1 cellular context compared by ENCODE assay signal in genomic region chr19:8307965-8308866, GRCh38.
TF ChIP-seq lines count a peak whose summit lies in the region.

Gene CD320 (minus strand): TSS chr19:8308358. CDS start chr19:8308290, 68 bp downstream.

TF ChIP-seq in K562, 482 proteins besides CTCF, POLR2A, EP300 and RAD21 (continued from another document and continues in another):
- TF ChIP-seq, protein P1, sequence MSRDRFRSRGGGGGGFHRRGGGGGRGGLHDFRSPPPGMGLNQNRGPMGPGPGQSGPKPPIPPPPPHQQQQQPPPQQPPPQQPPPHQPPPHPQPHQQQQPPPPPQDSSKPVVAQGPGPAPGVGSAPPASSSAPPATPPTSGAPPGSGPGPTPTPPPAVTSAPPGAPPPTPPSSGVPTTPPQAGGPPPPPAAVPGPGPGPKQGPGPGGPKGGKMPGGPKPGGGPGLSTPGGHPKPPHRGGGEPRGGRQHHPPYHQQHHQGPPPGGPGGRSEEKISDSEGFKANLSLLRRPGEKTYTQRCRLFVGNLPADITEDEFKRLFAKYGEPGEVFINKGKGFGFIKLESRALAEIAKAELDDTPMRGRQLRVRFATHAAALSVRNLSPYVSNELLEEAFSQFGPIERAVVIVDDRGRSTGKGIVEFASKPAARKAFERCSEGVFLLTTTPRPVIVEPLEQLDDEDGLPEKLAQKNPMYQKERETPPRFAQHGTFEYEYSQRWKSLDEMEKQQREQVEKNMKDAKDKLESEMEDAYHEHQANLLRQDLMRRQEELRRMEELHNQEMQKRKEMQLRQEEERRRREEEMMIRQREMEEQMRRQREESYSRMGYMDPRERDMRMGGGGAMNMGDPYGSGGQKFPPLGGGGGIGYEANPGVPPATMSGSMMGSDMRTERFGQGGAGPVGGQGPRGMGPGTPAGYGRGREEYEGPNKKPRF (IDR thresholded peaks at IDR 0.05; ENCODE audit: low read depth, low read length) = no peak
- TF ChIP-seq, protein P2, sequence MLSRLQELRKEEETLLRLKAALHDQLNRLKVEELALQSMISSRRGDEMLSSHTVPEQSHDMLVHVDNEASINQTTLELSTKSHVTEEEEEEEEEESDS (CRISPR knock-in tag; IDR thresholded peaks at IDR 0.05) = no peak
- TF ChIP-seq, protein P3, sequence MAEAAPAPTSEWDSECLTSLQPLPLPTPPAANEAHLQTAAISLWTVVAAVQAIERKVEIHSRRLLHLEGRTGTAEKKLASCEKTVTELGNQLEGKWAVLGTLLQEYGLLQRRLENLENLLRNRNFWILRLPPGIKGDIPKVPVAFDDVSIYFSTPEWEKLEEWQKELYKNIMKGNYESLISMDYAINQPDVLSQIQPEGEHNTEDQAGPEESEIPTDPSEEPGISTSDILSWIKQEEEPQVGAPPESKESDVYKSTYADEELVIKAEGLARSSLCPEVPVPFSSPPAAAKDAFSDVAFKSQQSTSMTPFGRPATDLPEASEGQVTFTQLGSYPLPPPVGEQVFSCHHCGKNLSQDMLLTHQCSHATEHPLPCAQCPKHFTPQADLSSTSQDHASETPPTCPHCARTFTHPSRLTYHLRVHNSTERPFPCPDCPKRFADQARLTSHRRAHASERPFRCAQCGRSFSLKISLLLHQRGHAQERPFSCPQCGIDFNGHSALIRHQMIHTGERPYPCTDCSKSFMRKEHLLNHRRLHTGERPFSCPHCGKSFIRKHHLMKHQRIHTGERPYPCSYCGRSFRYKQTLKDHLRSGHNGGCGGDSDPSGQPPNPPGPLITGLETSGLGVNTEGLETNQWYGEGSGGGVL (CRISPR knock-in tag; IDR thresholded peaks at IDR 0.05) = no peak
- TF ChIP-seq ZNF561 (CRISPR knock-in tag; conservative IDR thresholded peaks at IDR 0.05) (no peak), SIX5 (IDR thresholded peaks at IDR 0.05; ENCODE audit: borderline replicate concordance in 1 of 2, insufficient read depth in 1 of 2, low read depth in 1 of 2, low read length in 2 of 2) (no peak), POLR3G (IDR thresholded peaks at IDR 0.05; ENCODE audit: extremely low read depth, insufficient read length, insufficient replicate concordance) (no peak), ZNF311 (CRISPR knock-in tag; IDR thresholded peaks at IDR 0.05) (no peak), NR2F6 (CRISPR knock-in tag; IDR thresholded peaks at IDR 0.05) (no peak), PHB (CRISPR knock-in tag; IDR thresholded peaks at IDR 0.05) (no peak), ZNF224 (CRISPR knock-in tag; IDR thresholded peaks at IDR 0.05) (peak; percentile 84), KLF6 (CRISPR knock-in tag; IDR thresholded peaks at IDR 0.05; ENCODE audit: borderline replicate concordance) (no peak), MYC (IDR thresholded peaks at IDR 0.05; ENCODE audit: low read depth, low read length) (peak; percentile 96), MYC (CRISPR knock-in tag; IDR thresholded peaks at IDR 0.05; ENCODE audit: borderline replicate concordance, low read depth) (no peak), MTA2 (IDR thresholded peaks at IDR 0.05; ENCODE audit: low read depth) (no peak), ZNF512 (tag; IDR thresholded peaks at IDR 0.05) (no peak), ADNP (tag; IDR thresholded peaks at IDR 0.05) (no peak), RBM34 (IDR thresholded peaks at IDR 0.05; ENCODE audit: borderline replicate concordance, insufficient read depth, low read length) (no peak), POLR2AphosphoS2 (IDR thresholded peaks at IDR 0.05; ENCODE audit: low read length) (peak; percentile 98), DEAF1 (CRISPR knock-in tag; IDR thresholded peaks at IDR 0.05) (no peak), FOXO4 (CRISPR knock-in tag; IDR thresholded peaks at IDR 0.05) (no peak), XRCC4 (IDR thresholded peaks at IDR 0.05; ENCODE audit: extremely low read depth, insufficient read depth, insufficient read length) (no peak), PHB2 (IDR thresholded peaks at IDR 0.05; ENCODE audit: low read depth) (no peak), GTF2F1 (IDR thresholded peaks at IDR 0.05; ENCODE audit: low read depth, low read length) (no peak), E2F3 (CRISPR knock-in tag; IDR thresholded peaks at IDR 0.05) (peak; percentile 93), NR1H2 (CRISPR knock-in tag; IDR thresholded peaks at IDR 0.05) (peak; percentile 89; the same call in 1 of the 2 replicates), PHF8 (IDR thresholded peaks at IDR 0.05; ENCODE audit: borderline replicate concordance, low read length) (peak; percentile 85; the same call in 1 of the 2 replicates), ZNF274 (IDR thresholded peaks at IDR 0.05; ENCODE audit: borderline replicate concordance, low read depth, low read length) (peak; percentile 29; the same call in 1 of the 2 replicates), ZFX (CRISPR knock-in tag; IDR thresholded peaks at IDR 0.05) (peak; percentile 93), SAP30 (IDR thresholded peaks at IDR 0.05; ENCODE audit: borderline replicate concordance, insufficient read depth, low read depth, low read length, poor library complexity, severe bottlenecking) (peak; percentile 92), RBM15 (IDR thresholded peaks at IDR 0.05; ENCODE audit: insufficient read depth, low read length) (no peak), SRF (CRISPR knock-in tag; IDR thresholded peaks at IDR 0.05) (0 out of 4 replicates have a peak, but pooled peaks have one; percentile 17 to 27), ATF1 (CRISPR knock-in tag; IDR thresholded peaks at IDR 0.05) (no peak), ATF1 (tag; IDR thresholded peaks at IDR 0.05) (peak; percentile 93), ZNF695 (CRISPR knock-in tag; IDR thresholded peaks at IDR 0.05) (no peak), ZEB2 (IDR thresholded peaks at IDR 0.05) (no peak), GABPA (tag; conservative IDR thresholded peaks at IDR 0.05; ENCODE audit: low read depth) (no peak), GABPB2 (CRISPR knock-in tag; conservative IDR thresholded peaks at IDR 0.05) (no peak), WHSC1 (IDR thresholded peaks at IDR 0.05; ENCODE audit: low read length) (no peak), ZBED1 (IDR thresholded peaks at IDR 0.05) (peak; percentile 40; the same call in 1 of the 2 replicates), MTA3 (IDR thresholded peaks at IDR 0.05; ENCODE audit: borderline replicate concordance) (peak; percentile 83; the same call in 1 of the 2 replicates), ERF (CRISPR knock-in tag; IDR thresholded peaks at IDR 0.05) (peak; percentile 95), ZNF316 (IDR thresholded peaks at IDR 0.05) (0 out of 2 replicates have a peak, but pooled peaks have one; percentile 36), ZNF253 (CRISPR knock-in tag; conservative IDR thresholded peaks at IDR 0.05) (no peak), ZNF384 (IDR thresholded peaks at IDR 0.05; ENCODE audit: low read depth, low read length) (no peak), SRSF9 (IDR thresholded peaks at IDR 0.05; ENCODE audit: borderline replicate concordance, low read depth, low read length) (no peak), SLC30A9 (CRISPR knock-in tag; IDR thresholded peaks at IDR 0.05) (no peak), PHF20 (IDR thresholded peaks at IDR 0.05; ENCODE audit: partially characterized antibody) (no peak), IRF2 (CRISPR knock-in tag; IDR thresholded peaks at IDR 0.05) (no peak), XRCC5 (IDR thresholded peaks at IDR 0.05; ENCODE audit: low read depth, low read length) (no peak), MYNN (IDR thresholded peaks at IDR 0.05) (no peak), MYNN (CRISPR knock-in tag; IDR thresholded peaks at IDR 0.05) (no peak), ZSCAN32 (CRISPR knock-in tag; IDR thresholded peaks at IDR 0.05) (peak; percentile 45; the same call in 1 of the 2 replicates), MAFG (tag; conservative IDR thresholded peaks at IDR 0.05) (no peak), SIN3B (IDR thresholded peaks at IDR 0.05; ENCODE audit: low read depth) (peak; percentile 67; the same call in 1 of the 2 replicates), TRIM28 (IDR thresholded peaks at IDR 0.05) (no peak), TOE1 (IDR thresholded peaks at IDR 0.05; ENCODE audit: borderline replicate concordance) (peak; percentile 90), TOE1 (CRISPR knock-in tag; IDR thresholded peaks at IDR 0.05; ENCODE audit: borderline replicate concordance, low read depth) (peak; percentile 93), NFE2 (IDR thresholded peaks at IDR 0.05; ENCODE audit: low read depth) (peak; percentile 73), YY1 (IDR thresholded peaks at IDR 0.05; ENCODE audit: borderline replicate concordance in 1 of 3, control insufficient read depth in 1 of 3, extremely low read depth in 1 of 3, insufficient read depth in 3 of 3, insufficient read length in 1 of 3, insufficient replicate concordance in 2 of 3, low read depth in 1 of 3, low read length in 2 of 3) (peak in 2 of 3 experiments; percentile 64 to 66)
- TF ChIP-seq, protein P4, sequence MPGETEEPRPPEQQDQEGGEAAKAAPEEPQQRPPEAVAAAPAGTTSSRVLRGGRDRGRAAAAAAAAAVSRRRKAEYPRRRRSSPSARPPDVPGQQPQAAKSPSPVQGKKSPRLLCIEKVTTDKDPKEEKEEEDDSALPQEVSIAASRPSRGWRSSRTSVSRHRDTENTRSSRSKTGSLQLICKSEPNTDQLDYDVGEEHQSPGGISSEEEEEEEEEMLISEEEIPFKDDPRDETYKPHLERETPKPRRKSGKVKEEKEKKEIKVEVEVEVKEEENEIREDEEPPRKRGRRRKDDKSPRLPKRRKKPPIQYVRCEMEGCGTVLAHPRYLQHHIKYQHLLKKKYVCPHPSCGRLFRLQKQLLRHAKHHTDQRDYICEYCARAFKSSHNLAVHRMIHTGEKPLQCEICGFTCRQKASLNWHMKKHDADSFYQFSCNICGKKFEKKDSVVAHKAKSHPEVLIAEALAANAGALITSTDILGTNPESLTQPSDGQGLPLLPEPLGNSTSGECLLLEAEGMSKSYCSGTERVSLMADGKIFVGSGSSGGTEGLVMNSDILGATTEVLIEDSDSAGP (CRISPR knock-in tag; IDR thresholded peaks at IDR 0.05) = no peak
- TF ChIP-seq, protein P5, sequence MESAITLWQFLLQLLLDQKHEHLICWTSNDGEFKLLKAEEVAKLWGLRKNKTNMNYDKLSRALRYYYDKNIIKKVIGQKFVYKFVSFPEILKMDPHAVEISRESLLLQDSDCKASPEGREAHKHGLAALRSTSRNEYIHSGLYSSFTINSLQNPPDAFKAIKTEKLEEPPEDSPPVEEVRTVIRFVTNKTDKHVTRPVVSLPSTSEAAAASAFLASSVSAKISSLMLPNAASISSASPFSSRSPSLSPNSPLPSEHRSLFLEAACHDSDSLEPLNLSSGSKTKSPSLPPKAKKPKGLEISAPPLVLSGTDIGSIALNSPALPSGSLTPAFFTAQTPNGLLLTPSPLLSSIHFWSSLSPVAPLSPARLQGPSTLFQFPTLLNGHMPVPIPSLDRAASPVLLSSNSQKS (CRISPR knock-in tag; IDR thresholded peaks at IDR 0.05) = 0 out of 2 replicates have a peak, but pooled peaks have one; percentile 17
